Comparison of ENCODE assay signal across 16 cellular contexts in the genomic region with DNA sequence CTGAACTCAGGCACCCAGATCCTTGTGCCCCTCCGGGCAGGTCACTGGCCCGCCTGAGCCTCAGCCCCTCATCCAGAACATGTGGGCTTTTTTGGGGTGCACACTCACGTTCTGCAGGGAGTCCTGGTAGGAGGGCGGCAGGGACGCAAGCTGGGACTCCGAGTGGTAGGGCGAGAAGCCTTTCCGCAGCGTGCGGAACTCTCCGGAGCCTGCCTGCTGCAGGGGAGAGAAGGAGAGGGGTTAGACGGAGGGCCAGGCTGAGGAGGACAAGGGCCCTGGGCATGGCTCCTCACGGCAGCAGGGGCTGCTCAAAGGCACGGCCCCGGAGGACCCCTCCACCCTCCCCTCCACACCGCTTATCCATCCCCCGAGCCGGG. TPM values are rescaled to one million over a fixed set of nuclear protein-coding genes. Genes with fewer than 3 reads are reported as not detected.
DNase-seq lines count a peak whose midpoint lies in the region; ATAC-seq, FAIRE-seq and TF ChIP-seq lines count a peak whose summit lies in the region.
"Had no signal": no experiment of that assay in that cellular context is flagged by ENCODE, and none has a peak within 500 bp of the region (broad histone marks: within the 10 kb centered on the region; RNA-seq: fewer than 3 reads in every experiment).

No MANE protein-coding gene starts in this region.

- WGBS in H9 (ENCODE audit: extremely low coverage, insufficient read length, low lambda C conversion rate): no CpG with 5 or more reads among the region's 18 CpGs
- WGBS in HepG2 (ENCODE audit: low lambda C conversion rate): 91% methylated on average over 18 of the region's 18 CpGs

- H3T11ph ChIP-seq in H9 (ENCODE audit: low read length): no peak overlapping the region

- no peak overlapping the region for H3K23ac ChIP-seq in H9 (ENCODE audit: insufficient read length, low read depth, low read length)

- BruUV-seq in HepG2 (replicated peaks; lab: Mats Ljungman, UMichigan): no TSS peak

- no peaks in the 10 kb centered on the region; the same call in 1 of the 2 replicates for H3K27me3 Mint-ChIP-seq in H9 (ENCODE audit: low read depth)
- H3K27me3 Mint-ChIP-seq: activated naive CD8-positive, alpha-beta T cell; CD8-positive, alpha-beta memory T cell had no signal

- POLR2A ChIA-PET in HepG2 (lab: Yijun Ruan, JAX): interaction anchor here (1.3 to 1.4 kb wide), 2 partner anchors 30 to 33 kb away, joined by 3 read pairs; no protein-coding TSS in a partner anchor

- H2BK20ac ChIP-seq in H9 (ENCODE audit: low read depth, low read length, poor library complexity, severe bottlenecking): no peak overlapping the region

- H4K20me1 ChIP-seq in H9 (ENCODE audit: control insufficient read depth, insufficient read depth, insufficient read length) (peaks cover 3% of the 10 kb centered on the region), HepG2 (ENCODE audit: insufficient read depth, low read length) (peaks cover 21% of the 10 kb centered on the region; the same call in 1 of the 2 replicates)

- H3K9me3 ChIP-seq in H9 (ENCODE audit: control insufficient read depth, low read depth, low read length) (no peaks in the 10 kb centered on the region), WERI-Rb-1 (ENCODE audit: severe bottlenecking) (no peaks in the 10 kb centered on the region), HepG2 (ENCODE audit: low read length) (no peaks in the 10 kb centered on the region)
- H3K9me3 ChIP-seq: pancreas had no signal

- no peak overlapping the region for H2BK5ac ChIP-seq in H9 (ENCODE audit: insufficient read length, low read length)

- no peaks in the 10 kb centered on the region for H3K79me1 ChIP-seq in H9 (ENCODE audit: insufficient read depth, low read depth, low read length, poor library complexity, severe bottlenecking)

- H3K23me2 ChIP-seq in H9 (ENCODE audit: insufficient read length, low read depth, low read length, poor library complexity, severe bottlenecking): no peaks in the 10 kb centered on the region

- H3K4ac ChIP-seq in H9 (ENCODE audit: low read depth, low read length): no peak overlapping the region

- CTCF ChIA-PET in HepG2 (lab: Yijun Ruan, JAX; ENCODE audit: low intra/inter-chr PET ratio, low total read pairs): no interaction called here

- in situ Hi-C loops in HepG2 (cut with HindIII; ENCODE audit: extremely low pct_ligation_motif_present, low pct_unique_long_range_greater_than_20kb): loop anchor here (5.0 to 10.0 kb wide), 2 partner anchors 110 to 363 kb away; no protein-coding TSS in a partner anchor

- no peak overlapping the region for H3K4me3 ChIP-seq in WERI-Rb-1 (ENCODE audit: low read depth, low read length)
- no peak overlapping the region for H3K4me3 ChIP-seq in HepG2 (replicated peaks in 1 of 3; ENCODE audit: insufficient read depth in 1 of 3, low read depth in 2 of 3, low read length in 3 of 3)
- H3K4me3 ChIP-seq in rectal smooth muscle tissue (ENCODE audit: low read length): no peak overlapping the region
- H3K4me3 ChIP-seq: pancreas had no signal

- no peaks in the 10 kb centered on the region for H3K9me3 Mint-ChIP-seq in H9
- H3K9me3 Mint-ChIP-seq: CD8-positive, alpha-beta memory T cell; immature natural killer cell had no signal

- H3K79me2 ChIP-seq in H9 (ENCODE audit: insufficient read depth, low read length) (no peaks in the 10 kb centered on the region), HepG2 (ENCODE audit: insufficient read depth, low read length) (peaks cover 6% of the 10 kb centered on the region)

- ATAC-seq in HepG2: no peak
- no peak for ATAC-seq in GM19452 (IDR thresholded peaks at IDR 0.05; ENCODE audit: unreplicated experiment)
- ATAC-seq: pancreas; stimulated activated naive CD8-positive, alpha-beta T cell treated with anti-CD3 and anti-CD28 coated beads, Interleukin-15, Interleukin-2, amounts not matched to agents 100 U/mL and 50 U/mL, for 24 hours had no signal

- intact Hi-C loops in HepG2 (cut with micrococcal nuclease; ENCODE audit: unreplicated experiment): no loop called here

- H3K4me1 ChIP-seq in H9 (ENCODE audit: insufficient read depth, low read length) (peaks cover 11% of the 10 kb centered on the region; the same call in 1 of the 2 replicates), HepG2 (ENCODE audit: insufficient read depth, low read length) (peaks cover 21% of the 10 kb centered on the region), rectal smooth muscle tissue (ENCODE audit: control insufficient read depth, insufficient read depth, low read length) (peaks cover 32% of the 10 kb centered on the region)

- H3K9ac ChIP-seq in H9 (ENCODE audit: extremely low read depth, insufficient read length, low read length) (no peak overlapping the region), HepG2 (ENCODE audit: insufficient read depth, low read depth, low read length) (no peak overlapping the region), rectal smooth muscle tissue (ENCODE audit: low read length) (no peak overlapping the region)

- no peak overlapping the region for H2BK12ac ChIP-seq in H9 (ENCODE audit: insufficient read length, low read depth, low read length)

- no peak overlapping the region for H3K18ac ChIP-seq in H9 (ENCODE audit: insufficient read length, low read depth, low read length)

- peaks cover 0 to 10% (median 0%) of the 10 kb centered on the region in 3 experiments; a peak in 4 of 7 replicates for H3K36me3 Mint-ChIP-seq in H9 (ENCODE audit: insufficient read depth in 1 of 3, low read depth in 3 of 3)
- H3K36me3 Mint-ChIP-seq: activated naive CD8-positive, alpha-beta T cell; immature natural killer cell had no signal

- TF ChIP-seq RAD21 in HepG2 (CRISPR knock-in tag; IDR thresholded peaks at IDR 0.05): no peak

- H4K91ac ChIP-seq in H9 (ENCODE audit: insufficient read length, low read depth, low read length): no peak overlapping the region

- TF ChIP-seq CTCF in H9 (conservative IDR thresholded peaks at IDR 0.05) (no peak), WERI-Rb-1 (IDR thresholded peaks at IDR 0.05; ENCODE audit: low read depth, low read length) (no peak), HepG2 (CRISPR knock-in tag; IDR thresholded peaks at IDR 0.05) (no peak)

- no peak for DNase-seq in H9
- DNase-seq in WERI-Rb-1: no peak
- DNase-seq in HepG2 (ENCODE audit: low spot score): no peak
- DNase-seq in stimulated activated CD4-positive, alpha-beta T cell treated with anti-CD3 and anti-CD28 coated beads, Interleukin-2, amount 100 ng/mL, for 48 hours: no peak
- no peak for DNase-seq in T1000 (lab: John Stamatoyannopoulos, UW)
- no peak for DNase-seq in GDM1 (lab: John Stamatoyannopoulos, UW)
- DNase-seq: CD8-positive, alpha-beta memory T cell; immature natural killer cell; stimulated activated CD4-positive, alpha-beta T cell treated with anti-CD3 and anti-CD28 coated beads, Interleukin-4, amount 100 ng/mL, for 1 hour; stimulated activated naive CD8-positive, alpha-beta T cell treated with anti-CD3 and anti-CD28 coated beads, Interleukin-15, Interleukin-2, amounts not matched to agents 100 U/mL and 50 U/mL, for 24 hours; trophoblast cell had no signal

- no peak overlapping the region for H3K14ac ChIP-seq in H9 (ENCODE audit: insufficient read depth, low read length)

- H3K27ac ChIP-seq in H9 (ENCODE audit: insufficient read length, low read depth, low read length): no peak overlapping the region
- peak overlapping the region; percentile 42 for H3K27ac ChIP-seq in WERI-Rb-1
- no peak overlapping the region for H3K27ac ChIP-seq in HepG2 (ENCODE audit: extremely low read length, insufficient read depth, low read length)
- peak overlapping the region; percentile 58 for H3K27ac ChIP-seq in rectal smooth muscle tissue (ENCODE audit: low read depth, low read length)
- H3K27ac ChIP-seq: pancreas had no signal

- H2AK5ac ChIP-seq in H9 (ENCODE audit: insufficient read length, low read length): no peak overlapping the region

- H2BK120ac ChIP-seq in H9 (ENCODE audit: low read depth, low read length, poor library complexity, severe bottlenecking): no peak overlapping the region

- peaks cover 41 to 59% of the 10 kb centered on the region in 2 experiments for H3K4me1 Mint-ChIP-seq in H9
- H3K4me1 Mint-ChIP-seq: immature natural killer cell had no signal

- TF ChIP-seq POLR2A in HepG2 (IDR thresholded peaks at IDR 0.05; ENCODE audit: insufficient read depth in 1 of 2, low read depth in 2 of 2, low read length in 2 of 2): no peak

- no peak overlapping the region for H4K5ac ChIP-seq in H9 (ENCODE audit: insufficient read length, low read depth, low read length)

- TF ChIP-seq EP300 in HepG2 (IDR thresholded peaks at IDR 0.05; ENCODE audit: low read depth in 2 of 2, low read length in 2 of 2) (no peak), HepG2 (CRISPR knock-in tag; IDR thresholded peaks at IDR 0.05; ENCODE audit: borderline replicate concordance) (no peak)

- H3K4me2 ChIP-seq in H9 (ENCODE audit: insufficient read depth, insufficient read length, low read length) (no peak overlapping the region), HepG2 (ENCODE audit: low read depth, low read length) (no peak overlapping the region)

- H3K56ac ChIP-seq in H9 (ENCODE audit: insufficient read length, low read depth, low read length): no peak overlapping the region

- H2BK15ac ChIP-seq in H9 (ENCODE audit: low read depth, low read length): no peak overlapping the region

- no peak overlapping the region for H4K8ac ChIP-seq in H9 (replicated peaks; ENCODE audit: insufficient read length, low read depth, low read length)

- H2AFZ ChIP-seq in H9 (ENCODE audit: low read length): no peak overlapping the region
- no peak overlapping the region for H2AFZ ChIP-seq in HepG2 (ENCODE audit: low read length)

- H3K4me3 Mint-ChIP-seq in H9: no peak overlapping the region
- H3K4me3 Mint-ChIP-seq: activated naive CD8-positive, alpha-beta T cell; CD8-positive, alpha-beta memory T cell; immature natural killer cell had no signal

- H3K36me3 ChIP-seq in WERI-Rb-1 (peaks cover 33% of the 10 kb centered on the region), HepG2 (replicated peaks in 1 of 2; ENCODE audit: control insufficient read depth in 1 of 2, insufficient read depth in 2 of 2, low read length in 2 of 2) (peaks cover 6 to 20% of the 10 kb centered on the region in 2 experiments; a peak in 4 of 5 replicates), rectal smooth muscle tissue (ENCODE audit: control insufficient read depth, insufficient read depth, low read length) (peaks cover 2% of the 10 kb centered on the region)
- H3K36me3 ChIP-seq: pancreas had no signal

- peak overlapping the region in 2 of 3 experiments; percentile 66 to 70; a peak in 1 of 7 replicates for H3K27ac Mint-ChIP-seq in H9
- H3K27ac Mint-ChIP-seq: activated naive CD8-positive, alpha-beta T cell; CD8-positive, alpha-beta memory T cell; immature natural killer cell had no signal

- no peak for FAIRE-seq in HepG2 (lab: Jason Lieb, UNC)
- FAIRE-seq: endometrium, pancreas had no signal

- no peaks in the 10 kb centered on the region for H3K27me3 ChIP-seq in H9 (ENCODE audit: insufficient read depth, low read length)
- H3K27me3 ChIP-seq in WERI-Rb-1 (ENCODE audit: insufficient read depth, low read depth, severe bottlenecking): no peaks in the 10 kb centered on the region
- no peaks in the 10 kb centered on the region for H3K27me3 ChIP-seq in HepG2 (ENCODE audit: control insufficient read depth in 1 of 2, insufficient read depth in 2 of 2, low read length in 2 of 2)
- no peaks in the 10 kb centered on the region for H3K27me3 ChIP-seq in rectal smooth muscle tissue (ENCODE audit: control insufficient read depth, insufficient read depth, low read length)
- H3K27me3 ChIP-seq: pancreas had no signal

RNA-seq across cellular contexts. Expression of gene CCNK, which starts 40.8 kb away (rescaled TPM):
- total RNA-seq in H9 (2021) (76.9 and 80.1 TPM in 2 replicates), HepG2 (2016; rRNA removed; fragmentation: Illumina TruSeq; extraction: Trizol) (9.7 and 16.5 TPM in 2 replicates)
- 5.1 and 6.8 TPM in 2 replicates for total RNA-seq in HepG2 (2016; cell fraction: cytosol; rRNA removed; fragmentation: Illumina TruSeq; extraction: Trizol; ENCODE audit: low read depth)
- total RNA-seq in HepG2 (2016; cell fraction: insoluble cytoplasmic fraction; rRNA removed; fragmentation: Illumina TruSeq; extraction: Trizol): 10.3 and 17.3 TPM in 2 replicates
- 17.8 and 18.8 TPM in 2 replicates for total RNA-seq in HepG2 (2016; cell fraction: membrane; rRNA removed; fragmentation: Illumina TruSeq; extraction: Trizol)
- 27.1 and 31.3 TPM in 2 replicates for total RNA-seq in HepG2 (2016; cell fraction: nucleus; rRNA removed; fragmentation: Illumina TruSeq; extraction: Trizol)
- polyA plus RNA-seq in HepG2 (2011; rRNA removed): 4.9 and 14.0 TPM in 2 replicates
- polyA plus RNA-seq in HepG2 (2011; cell fraction: cytosol; rRNA removed): 4.0 and 5.4 TPM in 2 replicates
- polyA plus RNA-seq in HepG2 (2011; cell fraction: nucleus; rRNA removed): 10.8 and 10.9 TPM in 2 replicates
- polyA plus RNA-seq in HepG2 (2012): 25.5 and 37.8 TPM in 2 replicates
- 13.3 and 14.2 TPM in 2 replicates for polyA plus RNA-seq in HepG2 (2016; cell fraction: cytosol; fragmentation: Illumina TruSeq; extraction: Trizol; ENCODE audit: low read depth)
- polyA plus RNA-seq in HepG2 (2016; cell fraction: insoluble cytoplasmic fraction; fragmentation: Illumina TruSeq; extraction: Trizol; ENCODE audit: low read depth): 30.0 and 42.2 TPM in 2 replicates
- polyA plus RNA-seq in HepG2 (2016; cell fraction: membrane; fragmentation: Illumina TruSeq; extraction: Trizol; ENCODE audit: low read depth): 26.4 and 33.9 TPM in 2 replicates
- 35.3 and 41.4 TPM in 2 replicates for polyA plus RNA-seq in HepG2 (2016; cell fraction: nucleus; fragmentation: Illumina TruSeq; extraction: Trizol; ENCODE audit: insufficient read depth, low read depth)
- polyA minus RNA-seq in HepG2 (2011; rRNA and poly(A)+ RNA removed; ENCODE audit: low replicate concordance): 10.0 and 16.9 TPM in 2 replicates
- polyA minus RNA-seq in HepG2 (2011; cell fraction: cytosol; rRNA and poly(A)+ RNA removed): 15.8 and 19.7 TPM in 2 replicates
- 40.8 and 43.4 TPM in 2 replicates for polyA minus RNA-seq in HepG2 (2011; cell fraction: nucleus; rRNA and poly(A)+ RNA removed)

RNA-seq across cellular contexts. Expression of gene SETD3, which starts 41.4 kb away (rescaled TPM):
- total RNA-seq in H9 (2021): 53.7 and 56.7 TPM in 2 replicates
- total RNA-seq in HepG2 (2016; rRNA removed; fragmentation: Illumina TruSeq; extraction: Trizol): 67.1 and 71.2 TPM in 2 replicates
- total RNA-seq in HepG2 (2016; cell fraction: cytosol; rRNA removed; fragmentation: Illumina TruSeq; extraction: Trizol; ENCODE audit: low read depth): 486 and 562 TPM in 2 replicates
- 65.7 and 69.4 TPM in 2 replicates for total RNA-seq in HepG2 (2016; cell fraction: insoluble cytoplasmic fraction; rRNA removed; fragmentation: Illumina TruSeq; extraction: Trizol)
- 174 and 189 TPM in 2 replicates for total RNA-seq in HepG2 (2016; cell fraction: membrane; rRNA removed; fragmentation: Illumina TruSeq; extraction: Trizol)
- 32.6 and 38.0 TPM in 2 replicates for total RNA-seq in HepG2 (2016; cell fraction: nucleus; rRNA removed; fragmentation: Illumina TruSeq; extraction: Trizol)
- polyA plus RNA-seq in HepG2 (2011; rRNA removed): 26.6 and 30.3 TPM in 2 replicates
- polyA plus RNA-seq in HepG2 (2011; cell fraction: cytosol; rRNA removed): 17.9 and 21.3 TPM in 2 replicates
- 9.0 and 9.6 TPM in 2 replicates for polyA plus RNA-seq in HepG2 (2011; cell fraction: nucleus; rRNA removed)
- 30.1 and 35.9 TPM in 2 replicates for polyA plus RNA-seq in HepG2 (2012)
- polyA plus RNA-seq in HepG2 (2016; cell fraction: cytosol; fragmentation: Illumina TruSeq; extraction: Trizol; ENCODE audit: low read depth): 31.4 and 32.0 TPM in 2 replicates
- 60.4 and 64.7 TPM in 2 replicates for polyA plus RNA-seq in HepG2 (2016; cell fraction: insoluble cytoplasmic fraction; fragmentation: Illumina TruSeq; extraction: Trizol; ENCODE audit: low read depth)
- 47.6 and 54.1 TPM in 2 replicates for polyA plus RNA-seq in HepG2 (2016; cell fraction: membrane; fragmentation: Illumina TruSeq; extraction: Trizol; ENCODE audit: low read depth)
- 32.3 and 34.4 TPM in 2 replicates for polyA plus RNA-seq in HepG2 (2016; cell fraction: nucleus; fragmentation: Illumina TruSeq; extraction: Trizol; ENCODE audit: insufficient read depth, low read depth)
- 45.8 and 74.7 TPM in 2 replicates for polyA minus RNA-seq in HepG2 (2011; rRNA and poly(A)+ RNA removed; ENCODE audit: low replicate concordance)
- polyA minus RNA-seq in HepG2 (2011; cell fraction: cytosol; rRNA and poly(A)+ RNA removed): 54.3 and 55.8 TPM in 2 replicates
- polyA minus RNA-seq in HepG2 (2011; cell fraction: nucleus; rRNA and poly(A)+ RNA removed): 34.1 and 34.2 TPM in 2 replicates

Comparison
In these comparisons a context has a peak if more than half of its experiments do, and no peak if none do; other contexts are left out.
1. H3K27ac ChIP-seq: peak in WERI-Rb-1 (single experiment) and rectal smooth muscle tissue (single experiment); none in H9 (single experiment) and HepG2 (single experiment).